ENCODE assay signal across 8 cellular contexts in the genomic region with DNA sequence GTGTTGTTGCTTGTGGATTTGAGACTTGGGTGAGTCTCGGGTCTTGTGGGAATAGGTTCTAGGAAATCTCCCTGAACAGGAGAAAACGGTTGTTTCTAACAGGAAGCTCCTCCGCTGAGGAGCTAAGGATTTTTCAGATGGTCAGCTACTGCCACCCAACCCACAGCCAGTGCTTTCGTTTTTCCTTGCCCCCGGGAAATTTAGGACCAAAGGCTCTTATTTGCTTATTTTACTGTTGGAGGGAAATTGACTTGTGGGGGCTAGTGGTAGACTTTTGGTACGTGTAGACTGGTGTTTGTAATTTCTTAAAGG. TPM values are rescaled to one million over a fixed set of nuclear protein-coding genes. Genes with fewer than 3 reads are reported as not detected.
A peak's percentile ranks its signal among the peaks of the same experiment; 100 is the strongest.
DNase-seq lines count a peak whose midpoint lies in the region; ATAC-seq and TF ChIP-seq lines count a peak whose summit lies in the region.

No MANE protein-coding gene starts in this region.

- H3K4me3 ChIP-seq in A673 (ENCODE audit: low read depth, low read length, poor library complexity, severe bottlenecking) (peak overlapping the region; percentile 54), cardiac fibroblast (replicated peaks in 1 of 2; ENCODE audit: low read depth in 2 of 2, low read length in 2 of 2) (peak overlapping the region; percentile 74 to 84), suprapubic skin (peak overlapping the region; percentile 78)

- H3K9me3 ChIP-seq in A673 (ENCODE audit: low read depth, low read length, poor library complexity, severe bottlenecking) (no peaks in the 10 kb centered on the region), suprapubic skin (no peaks in the 10 kb centered on the region)

- H3K27me3 ChIP-seq in A673 (replicated peaks; ENCODE audit: insufficient read depth, low read depth, low read length, poor library complexity) (peaks cover 19% of the 10 kb centered on the region), suprapubic skin (no peaks in the 10 kb centered on the region)

- H3K36me3 ChIP-seq in A673 (ENCODE audit: insufficient read depth, low read length, poor library complexity, severe bottlenecking) (no peaks in the 10 kb centered on the region), suprapubic skin (no peaks in the 10 kb centered on the region)

- peak overlapping the region; percentile 99 for H3K4me3 Mint-ChIP-seq in HFFc6

- H3K27me3 Mint-ChIP-seq in HFFc6 (ENCODE audit: insufficient read depth): no peaks in the 10 kb centered on the region; the same call in 1 of the 2 replicates

- H3K9me3 Mint-ChIP-seq in HFFc6: no peaks in the 10 kb centered on the region

- TF ChIP-seq CTCF in A673 (conservative IDR thresholded peaks at IDR 0.05; ENCODE audit: low read depth, low read length): no peak
- TF ChIP-seq CTCF in HFFc6 (IDR thresholded peaks at IDR 0.05): no peak
- TF ChIP-seq CTCF in cardiac fibroblast (IDR thresholded peaks at IDR 0.05; ENCODE audit: low read depth, low read length): no peak
- TF ChIP-seq CTCF in suprapubic skin (IDR thresholded peaks at IDR 0.05): no peak

- H3K4me1 ChIP-seq in A673 (ENCODE audit: insufficient read depth, low read length, poor library complexity, severe bottlenecking) (peaks cover 4% of the 10 kb centered on the region), suprapubic skin (peaks cover 29% of the 10 kb centered on the region)

- WGBS in suprapubic skin: 0% methylated on average over 6 of the region's 6 CpGs

- TF ChIP-seq POLR2A in suprapubic skin (IDR thresholded peaks at IDR 0.05): no peak

- POLR2A ChIA-PET in A673 (lab: Charles Lee; ENCODE audit: low non-redundant PET): no interaction called here

- H3K36me3 Mint-ChIP-seq in HFFc6 (ENCODE audit: low read depth): 0 out of 2 replicates have a peak, but pooled peaks cover 5% of the 10 kb centered on the region

- H3K27ac ChIP-seq in A673 (ENCODE audit: low read depth, low read length, poor library complexity, severe bottlenecking) (no peak overlapping the region), suprapubic skin (peak overlapping the region; percentile 89)

- TF ChIP-seq EP300 in suprapubic skin (IDR thresholded peaks at IDR 0.05): no peak

- ATAC-seq in left lobe of liver: peak; percentile 11
- ATAC-seq in HG02763 (IDR thresholded peaks at IDR 0.05; ENCODE audit: unreplicated experiment): no peak
- no peak for ATAC-seq in GM21786 (IDR thresholded peaks at IDR 0.05; ENCODE audit: unreplicated experiment)

- BruUV-seq in A673 (replicated peaks; lab: Mats Ljungman, UMichigan): no TSS peak

- H3K27ac Mint-ChIP-seq in HFFc6: peak overlapping the region; percentile 93

- CTCF ChIA-PET in A673 (lab: Charles Lee): no interaction called here

- H3K4me1 Mint-ChIP-seq in HFFc6 (ENCODE audit: low read depth): peaks cover 28% of the 10 kb centered on the region

- intact Hi-C loops in A673 (cut with micrococcal nuclease; ENCODE audit: unreplicated experiment): no loop called here

- no peak for DNase-seq in A673 (ENCODE audit: low spot score)
- DNase-seq in HFFc6: no peak
- peak in 1 of 2 donors; percentile 59 for DNase-seq in cardiac fibroblast (ENCODE audit: low read depth in 2 of 2)
- no peak for DNase-seq in left lobe of liver (ENCODE audit: low spot score)
- DNase-seq in suprapubic skin (ENCODE audit: low spot score in 2 of 2): no peak
- no peak for DNase-seq in NCI-H526 (lab: John Stamatoyannopoulos, UW)

RNA-seq across cellular contexts. Expression of gene SNX7, which starts 0.8 kb away (rescaled TPM):
- total RNA-seq in A673 (2021) (4.4 and 5.7 TPM in 2 replicates), left lobe of liver (8.3 TPM), suprapubic skin (10 to 100 TPM in 3 of 4 donors, 1 to 10 TPM in 1; 3.4 to 14.6 (median 13.0) TPM)
- total RNA-seq in HFFc6 (2021; fragmentation: NEBNext Ultra II Directional; extraction: Animal tissue kit (Norgen Biotek cat#: 25700)): 10 to 100 TPM; 26.3 to 35.2 (median 32.8) TPM
